1 cellular context compared by ENCODE assay signal in genomic region chr1:171488190-171488929, GRCh38.
A peak's percentile ranks its signal among the peaks of the same experiment; 100 is the strongest.
TF ChIP-seq lines count a peak whose summit lies in the region.

No MANE protein-coding gene starts in this region.

TF ChIP-seq in HepG2, 621 proteins besides CTCF, POLR2A, EP300 and RAD21:
- peak; percentile 78 for TF ChIP-seq ZNF770 (CRISPR knock-in tag; IDR thresholded peaks at IDR 0.05)
- TF ChIP-seq TP53 (CRISPR knock-in tag; conservative IDR thresholded peaks at IDR 0.05) = no peak
